Comparison of ENCODE assay signal across 28 cellular contexts in genomic region chr10:71090801-71091200, GRCh38.
DNase-seq lines count a peak whose midpoint lies in the region; ATAC-seq and TF ChIP-seq lines count a peak whose summit lies in the region.
"Had no signal": no experiment of that assay in that cellular context is flagged by ENCODE, and none has a peak within 500 bp of the region (broad histone marks: within the 10 kb centered on the region; RNA-seq: fewer than 3 reads in every experiment).

No MANE protein-coding gene starts in this region.

- no peaks in the 10 kb centered on the region for H3K9me3 ChIP-seq in stomach
- H3K9me3 ChIP-seq: A549, breast epithelium, heart right ventricle, neutrophil, psoas muscle, tibial artery had no signal

- no peaks in the 10 kb centered on the region for H3K36me3 ChIP-seq in stomach
- H3K36me3 ChIP-seq: breast epithelium, heart right ventricle, neutrophil, tibial artery had no signal

- H3K27ac ChIP-seq in stomach = no peak overlapping the region
- H3K27ac ChIP-seq: A549, breast epithelium, heart right ventricle, neutrophil, PC-9, psoas muscle, tibial artery had no signal

- H3K4me1 ChIP-seq in stomach = no peaks in the 10 kb centered on the region
- H3K4me1 ChIP-seq: A549, breast epithelium had no signal

- H3K9me3 Mint-ChIP-seq in activated T-cell treated with anti-CD3 and anti-CD28 coated beads, Interleukin-2, amount 50 U/mL, for 24 hours = peaks cover 5% of the 10 kb centered on the region
- peaks cover 5 to 8% of the 10 kb centered on the region in 2 donors for H3K9me3 Mint-ChIP-seq in activated T-cell treated with anti-CD3 and anti-CD28 coated beads, Interleukin-2, amount 50 U/mL, for 72 hours
- peaks cover 11% of the 10 kb centered on the region for H3K9me3 Mint-ChIP-seq in activated CD4-positive, alpha-beta memory T cell treated with anti-CD3 and anti-CD28 coated beads for 36 hours

- no peaks in the 10 kb centered on the region for H3K36me3 Mint-ChIP-seq in activated T-cell treated with anti-CD3 and anti-CD28 coated beads, Interleukin-2, amount 50 U/mL, for 24 hours (ENCODE audit: low read depth)
- H3K36me3 Mint-ChIP-seq in activated T-cell treated with anti-CD3 and anti-CD28 coated beads, Interleukin-2, amount 50 U/mL, for 72 hours (ENCODE audit: insufficient read depth in 2 of 2) = peaks cover 6 to 10% of the 10 kb centered on the region in 2 donors
- H3K36me3 Mint-ChIP-seq in activated CD4-positive, alpha-beta memory T cell treated with anti-CD3 and anti-CD28 coated beads for 36 hours = peaks cover 2% of the 10 kb centered on the region
- H3K36me3 Mint-ChIP-seq: CD4-positive, alpha-beta memory T cell; memory B cell had no signal

- no peak for TF ChIP-seq EP300 in stomach (IDR thresholded peaks at IDR 0.05)

- H3K4me3 ChIP-seq in stomach = no peak overlapping the region
- H3K4me3 ChIP-seq: A549, breast epithelium, heart right ventricle, PC-9, psoas muscle, tibial artery had no signal

- peaks cover 23% of the 10 kb centered on the region for H3K27me3 Mint-ChIP-seq in activated T-cell treated with anti-CD3 and anti-CD28 coated beads, Interleukin-2, amount 50 U/mL, for 24 hours
- peaks cover 31% of the 10 kb centered on the region for H3K27me3 Mint-ChIP-seq in activated T-cell treated with anti-CD3 and anti-CD28 coated beads, Interleukin-2, amount 50 U/mL, for 72 hours (ENCODE audit: low read depth)
- peaks cover 10% of the 10 kb centered on the region for H3K27me3 Mint-ChIP-seq in activated CD4-positive, alpha-beta memory T cell treated with anti-CD3 and anti-CD28 coated beads for 36 hours

- ATAC-seq in activated T-cell treated with anti-CD3 and anti-CD28 coated beads, Interleukin-2, amount 50 U/mL, for 72 hours (replicated peaks in 1 of 2) = no peak
- no peak for ATAC-seq in left lobe of liver
- ATAC-seq: A549, psoas muscle had no signal

- no peak overlapping the region for H3K27ac Mint-ChIP-seq in activated T-cell treated with anti-CD3 and anti-CD28 coated beads, Interleukin-2, amount 50 U/mL, for 24 hours
- H3K27ac Mint-ChIP-seq in activated T-cell treated with anti-CD3 and anti-CD28 coated beads, Interleukin-2, amount 50 U/mL, for 72 hours = no peak overlapping the region
- H3K27ac Mint-ChIP-seq in activated CD4-positive, alpha-beta memory T cell treated with anti-CD3 and anti-CD28 coated beads for 36 hours = no peak overlapping the region
- H3K27ac Mint-ChIP-seq: memory B cell; stimulated activated naive CD8-positive, alpha-beta T cell treated with anti-CD3 and anti-CD28 coated beads, Interleukin-15, Interleukin-2, amounts not matched to agents 100 ng/mL and 50 ng/mL, for 24 hours had no signal

- H3K4me3 Mint-ChIP-seq in activated T-cell treated with anti-CD3 and anti-CD28 coated beads, Interleukin-2, amount 50 U/mL, for 24 hours = no peak overlapping the region
- H3K4me3 Mint-ChIP-seq in activated T-cell treated with anti-CD3 and anti-CD28 coated beads, Interleukin-2, amount 50 U/mL, for 72 hours = no peak overlapping the region
- H3K4me3 Mint-ChIP-seq in activated CD4-positive, alpha-beta memory T cell treated with anti-CD3 and anti-CD28 coated beads for 36 hours = no peak overlapping the region
- H3K4me3 Mint-ChIP-seq: CD4-positive, alpha-beta memory T cell; memory B cell; stimulated activated naive CD8-positive, alpha-beta T cell treated with anti-CD3 and anti-CD28 coated beads, Interleukin-15, Interleukin-2, amounts not matched to agents 100 ng/mL and 50 ng/mL, for 24 hours had no signal

- whole genome bisulfite sequencing in stomach, 5 donors = 88 to 96% (median 94%) methylated on average over 10 of the region's 10 CpGs

- no peak for TF ChIP-seq POLR2A in stomach (IDR thresholded peaks at IDR 0.05)

- H3K27me3 ChIP-seq in stomach = peaks cover 0 to 8% (median 0%) of the 10 kb centered on the region in 3 donors
- H3K27me3 ChIP-seq: breast epithelium, tibial artery had no signal

- POLR2A ChIA-PET in activated CD4-positive, alpha-beta memory T cell treated with anti-CD3 and anti-CD28 coated beads for 36 hours (lab: Charles Lee) = no interaction called here

- CTCF ChIA-PET in activated CD4-positive, alpha-beta memory T cell treated with anti-CD3 and anti-CD28 coated beads for 36 hours (lab: Charles Lee) = no interaction called here

- peak; percentile 6 for DNase-seq in activated T-cell treated with anti-CD3 and anti-CD28 coated beads, Interleukin-2, amount 50 U/mL, for 24 hours
- DNase-seq in activated T-cell treated with anti-CD3 and anti-CD28 coated beads, Interleukin-2, amount 50 U/mL, for 72 hours = no peak
- peak; percentile 1 for DNase-seq in activated CD4-positive, alpha-beta memory T cell treated with anti-CD3 and anti-CD28 coated beads for 36 hours
- DNase-seq in left lobe of liver (ENCODE audit: low spot score) = peak; percentile 33
- peak; percentile 22 for DNase-seq in stomach
- no peak for DNase-seq in globus pallidus (ENCODE audit: low spot score)
- DNase-seq in NCI-H226 = no peak
- DNase-seq in NCI-H187 treated with DMSO at 0.1 percent for 48 hours (lab: John Stamatoyannopoulos, UW) = no peak
- DNase-seq: activated naive CD4-positive, alpha-beta T cell; activated T-cell treated with anti-CD3 and anti-CD28 coated beads, Interleukin-2, amount 50 U/mL, for 1 hour; CD4-positive, alpha-beta memory T cell; cortex of kidney; foreskin fibroblast; heart right ventricle; NCI-H1092; NCI-H187; NCI-H524 treated with DMSO at 0.1 percent for 48 hours; NK-92 treated with Interleukin-12 subunit alpha and Interleukin-12 subunit beta, amount 100 ng/mL, for 24 hours; psoas muscle; SHP77; stimulated activated CD4-positive, alpha-beta T cell treated with anti-CD3 and anti-CD28 coated beads, Interleukin-15, amount 100 ng/mL, for 24 hours had no signal

- no peak for TF ChIP-seq CTCF in stomach (IDR thresholded peaks at IDR 0.05)

- H3K4me1 Mint-ChIP-seq in activated T-cell treated with anti-CD3 and anti-CD28 coated beads, Interleukin-2, amount 50 U/mL, for 24 hours (ENCODE audit: low read depth) = peaks cover 19% of the 10 kb centered on the region
- peaks cover 14% of the 10 kb centered on the region for H3K4me1 Mint-ChIP-seq in activated T-cell treated with anti-CD3 and anti-CD28 coated beads, Interleukin-2, amount 50 U/mL, for 72 hours (ENCODE audit: low read depth)
- peaks cover 10% of the 10 kb centered on the region for H3K4me1 Mint-ChIP-seq in activated CD4-positive, alpha-beta memory T cell treated with anti-CD3 and anti-CD28 coated beads for 36 hours (ENCODE audit: low read depth)
- H3K4me1 Mint-ChIP-seq: memory B cell had no signal

- intact Hi-C loops in activated CD4-positive, alpha-beta memory T cell treated with anti-CD3 and anti-CD28 coated beads for 36 hours (cut with micrococcal nuclease) = loop anchor here (10.0 kb wide), 1 partner anchor 1344 kb away; no protein-coding TSS in a partner anchor
- intact Hi-C loops in stomach (cut with DNase I; ENCODE audit: low total_unique reads) = no loop called here

Comparison
In these comparisons a context has a peak if more than half of its experiments do, and no peak if none do; other contexts are left out.
1. DNase-seq: peak in activated T-cell treated with anti-CD3 and anti-CD28 coated beads, Interleukin-2, amount 50 U/mL, for 24 hours (single experiment), activated CD4-positive, alpha-beta memory T cell treated with anti-CD3 and anti-CD28 coated beads for 36 hours (single experiment), left lobe of liver (single experiment) and stomach (single experiment); none in activated T-cell treated with anti-CD3 and anti-CD28 coated beads, Interleukin-2, amount 50 U/mL, for 72 hours (0 of 2), globus pallidus (single experiment), NCI-H226 (single experiment) and NCI-H187 treated with DMSO at 0.1 percent for 48 hours (single experiment).